8 cellular contexts compared by ENCODE assay signal in the genomic region with DNA sequence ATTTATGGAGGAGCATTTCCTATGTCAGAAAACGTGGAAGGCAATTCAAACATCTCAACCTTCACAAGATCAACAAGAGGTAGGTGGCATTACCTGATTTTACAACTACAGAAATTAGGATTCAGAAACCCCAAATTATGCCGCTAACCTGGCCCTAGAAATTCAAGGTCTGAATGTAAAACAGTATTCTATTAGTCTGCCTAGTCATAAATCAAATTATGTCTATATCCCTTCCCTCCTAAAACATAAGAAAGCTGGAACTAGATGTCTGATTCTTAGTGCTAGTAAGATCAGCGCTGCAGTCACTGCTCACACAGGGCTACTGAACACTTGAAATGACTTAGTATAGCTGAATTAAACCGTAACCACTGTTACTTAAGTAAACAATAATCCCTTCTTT. TPM values are rescaled to one million over a fixed set of nuclear protein-coding genes. Genes with fewer than 3 reads are reported as not detected.
DNase-seq lines count a peak whose midpoint lies in the region; ATAC-seq and TF ChIP-seq lines count a peak whose summit lies in the region.

No MANE protein-coding gene starts in this region.

- H3K4me3 ChIP-seq in GM12875 (ENCODE audit: low read depth, low read length) (peak overlapping the region; percentile 98), Peyer's patch (peak overlapping the region; percentile 65 to 88 (median 83)), esophagus muscularis mucosa (peak overlapping the region; percentile 72 to 91 (median 80))

- peak overlapping the region; percentile 100 for H3K27ac Mint-ChIP-seq in progenitor cell of endocrine pancreas

- H3K27me3 Mint-ChIP-seq in progenitor cell of endocrine pancreas: no peaks in the 10 kb centered on the region

- 28% methylated on average over 4 of the region's 4 CpGs for WGBS in esophagus muscularis mucosa

- H3K9me3 ChIP-seq in Peyer's patch (no peaks in the 10 kb centered on the region), esophagus muscularis mucosa (no peaks in the 10 kb centered on the region)

- H3K27me3 ChIP-seq in Peyer's patch: no peaks in the 10 kb centered on the region
- no peaks in the 10 kb centered on the region for H3K27me3 ChIP-seq in esophagus muscularis mucosa

- intact Hi-C loops in esophagus muscularis mucosa (cut with DNase I): loop anchor here (10.0 kb wide), 1 partner anchor 198 kb away; a partner anchor contains a TSS

- TF ChIP-seq POLR2A in Peyer's patch (IDR thresholded peaks at IDR 0.05): no peak
- no peak for TF ChIP-seq POLR2A in esophagus muscularis mucosa (IDR thresholded peaks at IDR 0.05; ENCODE audit: low read depth)

- TF ChIP-seq EP300 in esophagus muscularis mucosa (IDR thresholded peaks at IDR 0.05): no peak

- DNase-seq in Peyer's patch (no peak), esophagus muscularis mucosa (ENCODE audit: extremely low spot score) (no peak), progenitor cell of endocrine pancreas (ENCODE audit: low spot score, unreplicated experiment) (no peak), anterior cingulate cortex (lab: John Stamatoyannopoulos, UW) (no peak)
- DNase-seq in activated CD4-positive, alpha-beta T cell treated with anti-CD3 and anti-CD28 coated beads for 1 hour: no peak

- H3K36me3 ChIP-seq in Peyer's patch (peaks cover 0 to 10% (median 0%) of the 10 kb centered on the region in 3 donors), esophagus muscularis mucosa (peaks cover 1 to 26% (median 13%) of the 10 kb centered on the region in 4 donors)

- H3K9me3 Mint-ChIP-seq in progenitor cell of endocrine pancreas (ENCODE audit: low read depth): no peaks in the 10 kb centered on the region

- peak overlapping the region; percentile 91 for H3K4me3 Mint-ChIP-seq in progenitor cell of endocrine pancreas (ENCODE audit: low read depth)

- H3K27ac ChIP-seq in Peyer's patch (no peak overlapping the region), esophagus muscularis mucosa (replicated peaks in 1 of 4) (peak overlapping the region in 2 of 4 donors; percentile 86 to 89)

- TF ChIP-seq CTCF in GM12875 (IDR thresholded peaks at IDR 0.05; ENCODE audit: borderline replicate concordance, insufficient read depth, low read depth, low read length) (no peak), Peyer's patch (IDR thresholded peaks at IDR 0.05) (no peak), esophagus muscularis mucosa (IDR thresholded peaks at IDR 0.05) (no peak), progenitor cell of endocrine pancreas (IDR thresholded peaks at IDR 0.05; ENCODE audit: unreplicated experiment) (no peak)

- ATAC-seq in HG03045 (IDR thresholded peaks at IDR 0.05; ENCODE audit: unreplicated experiment) (no peak), GM18868 (IDR thresholded peaks at IDR 0.05; ENCODE audit: unreplicated experiment) (no peak)

- peaks cover 17% of the 10 kb centered on the region for H3K36me3 Mint-ChIP-seq in progenitor cell of endocrine pancreas (ENCODE audit: insufficient read depth)

- H3K4me1 Mint-ChIP-seq in progenitor cell of endocrine pancreas (ENCODE audit: low read depth): peaks cover 25% of the 10 kb centered on the region

- peaks cover 0 to 17% (median 5%) of the 10 kb centered on the region in 4 donors for H3K4me1 ChIP-seq in Peyer's patch
- H3K4me1 ChIP-seq in esophagus muscularis mucosa: peaks cover 15 to 58% (median 54%) of the 10 kb centered on the region in 4 donors

RNA-seq across cellular contexts. Expression of a gene that starts 1.4 kb away (rescaled TPM):
- 10 to 100 TPM; 38.0 to 44.3 (median 42.8) TPM for total RNA-seq in Peyer's patch
- 10 to 100 TPM; 59.7 to 94.3 (median 86.3) TPM for total RNA-seq in esophagus muscularis mucosa
- total RNA-seq in progenitor cell of endocrine pancreas: 110 and 120 TPM in 2 replicates

RNA-seq across cellular contexts. Expression of a gene that starts 33.8 kb away (rescaled TPM):
- total RNA-seq in Peyer's patch: 100 to 1,000 TPM in 1 of 4 donors, 10 to 100 TPM in 3; 21.5 to 110 (median 33.1) TPM
- total RNA-seq in esophagus muscularis mucosa: 10 to 100 TPM; 41.9 to 57.2 (median 53.4) TPM
- 68.4 and 75.0 TPM in 2 replicates for total RNA-seq in progenitor cell of endocrine pancreas
